In the genomic region with DNA sequence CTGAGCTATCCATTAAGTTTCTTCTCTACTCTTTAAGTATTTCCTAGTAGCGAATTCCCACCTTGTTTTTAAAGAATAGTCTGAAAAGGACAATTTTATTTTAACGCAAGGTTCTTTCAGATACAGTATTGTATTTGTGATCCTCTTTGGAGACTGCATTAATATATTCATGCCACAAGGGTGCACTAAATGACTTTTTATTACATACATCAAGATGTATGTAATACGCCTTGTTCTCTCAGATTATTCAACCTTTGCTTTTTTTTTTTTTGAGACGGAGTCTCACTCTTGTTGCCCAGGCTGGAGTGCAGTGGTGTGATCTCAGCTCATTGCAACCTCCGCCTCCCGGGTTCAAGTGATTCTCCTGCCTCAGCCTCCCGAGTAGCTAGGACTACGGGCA, we compare ENCODE assay signal across 8 cellular contexts. TPM values are rescaled to one million over a fixed set of nuclear protein-coding genes. Genes with fewer than 3 reads are reported as not detected.
A peak's percentile ranks its signal among the peaks of the same experiment; 100 is the strongest.
DNase-seq lines count a peak whose midpoint lies in the region; ATAC-seq, FAIRE-seq and TF ChIP-seq lines count a peak whose summit lies in the region.
"Not testable (repeated sequence)": the region's sequence is repeated elsewhere in the genome, so short reads cannot be mapped to it uniquely, and the experiment has no call there.

No MANE protein-coding gene starts in this region.

- not testable (repeated sequence) for H3K79me2 ChIP-seq in KMS-11 (ENCODE audit: insufficient read depth, low read depth)

- ATAC-seq in naive thymus-derived CD8-positive, alpha-beta T cell: peak; percentile 79 to 82

- POLR2A ChIA-PET in naive thymus-derived CD8-positive, alpha-beta T cell (lab: Charles Lee): interaction anchor here (2.5 kb wide), 1 partner anchor 10 kb away, joined by 9 read pairs; a partner anchor contains a TSS

- H3K27ac Mint-ChIP-seq in naive thymus-derived CD8-positive, alpha-beta T cell: peak overlapping the region in 1 of 10 donors; percentile 24

- not testable (repeated sequence) for H3K27ac ChIP-seq in KMS-11

- H3K9ac ChIP-seq in KMS-11: not testable (repeated sequence)

- H3K4me3 ChIP-seq in KMS-11 (IDR thresholded peaks at IDR 0.05; ENCODE audit: insufficient read depth, low read depth, low read length); bronchial epithelial cell (ENCODE audit: low read depth, low read length): not testable (repeated sequence)

- H3K4me1 Mint-ChIP-seq in naive thymus-derived CD8-positive, alpha-beta T cell: peaks cover 15 to 20% (median 18%) of the 10 kb centered on the region in 4 donors

- not testable (repeated sequence) for H4K20me1 ChIP-seq in KMS-11 (ENCODE audit: insufficient read depth)

- H3K9me3 Mint-ChIP-seq in naive thymus-derived CD8-positive, alpha-beta T cell: not testable (repeated sequence)

- not testable (repeated sequence) for H3K36me3 ChIP-seq in KMS-11 (ENCODE audit: insufficient read depth); bronchial epithelial cell (ENCODE audit: control insufficient read depth, insufficient read depth, low read length)

- H3K4me2 ChIP-seq in KMS-11: not testable (repeated sequence)

- not testable (repeated sequence) for H3K27me3 Mint-ChIP-seq in naive thymus-derived CD8-positive, alpha-beta T cell

- not testable (repeated sequence) for H2AFZ ChIP-seq in KMS-11 (ENCODE audit: low read depth)

- H3K4me1 ChIP-seq in KMS-11 (ENCODE audit: low read depth, poor library complexity, severe bottlenecking): peaks cover 16% of the 10 kb centered on the region

- DNase-seq in A172 (ENCODE audit: low spot score) (peak; percentile 29), Daoy (ENCODE audit: low read depth) (peak; percentile 12), NCI-H2227 treated with DMSO at 0.1 percent for 48 hours (lab: John Stamatoyannopoulos, UW) (peak; percentile 13), SW480 (ENCODE audit: low spot score) (peak; percentile 80), bronchial epithelial cell (ENCODE audit: low read depth) (peak; percentile 69), glomerular visceral epithelial cell (ENCODE audit: extremely low spot score) (peak; percentile 28)
- peak in 3 of 10 donors; percentile 24 to 43 (median 36) for DNase-seq in naive thymus-derived CD8-positive, alpha-beta T cell

- H3K4me3 Mint-ChIP-seq in naive thymus-derived CD8-positive, alpha-beta T cell: not testable (repeated sequence)

- TF ChIP-seq CTCF in KMS-11 (conservative IDR thresholded peaks at IDR 0.05; ENCODE audit: low read depth, low read length): peak; percentile 38; the same call in 1 of the 2 replicates
- peak; percentile 35 for TF ChIP-seq CTCF in bronchial epithelial cell (IDR thresholded peaks at IDR 0.05; ENCODE audit: insufficient read depth, low read length, severe bottlenecking)

- not testable (repeated sequence) for H3K27me3 ChIP-seq in KMS-11 (ENCODE audit: insufficient read depth, low read depth); bronchial epithelial cell (ENCODE audit: control insufficient read depth, insufficient read depth, low read length)

- FAIRE-seq in bronchial epithelial cell (lab: Jason Lieb, UNC): not testable (repeated sequence)

- peaks cover 0 to 64% (median 11%) of the 10 kb centered on the region in 3 donors for H3K36me3 Mint-ChIP-seq in naive thymus-derived CD8-positive, alpha-beta T cell

RNA-seq across cellular contexts. Expression of a gene that starts 10.2 kb away (rescaled TPM):
- total RNA-seq in A172 (2014; rRNA removed; shearing (Covaris generic)): 26.5 and 35.0 TPM in 2 replicates
- total RNA-seq in Daoy (2014; rRNA removed; shearing (Covaris generic)): 15.0 and 20.3 TPM in 2 replicates
- 11.5 and 14.7 TPM in 2 replicates for total RNA-seq in bronchial epithelial cell
- 10 to 100 TPM; 16.5 to 17.4 TPM for total RNA-seq in naive thymus-derived CD8-positive, alpha-beta T cell
- 1 to 10 TPM; 3.7 to 6.1 (median 4.5) TPM for polyA plus RNA-seq in naive thymus-derived CD8-positive, alpha-beta T cell

RNA-seq across cellular contexts. Expression of a gene that starts 57.3 kb away (rescaled TPM):
- total RNA-seq in A172 (2014; rRNA removed; shearing (Covaris generic)): 499 and 646 TPM in 2 replicates
- 536 and 596 TPM in 2 replicates for total RNA-seq in Daoy (2014; rRNA removed; shearing (Covaris generic))
- 294 and 335 TPM in 2 replicates for total RNA-seq in bronchial epithelial cell
- total RNA-seq in naive thymus-derived CD8-positive, alpha-beta T cell: 10 to 100 TPM; 56.7 to 59.0 TPM
- polyA plus RNA-seq in naive thymus-derived CD8-positive, alpha-beta T cell: 10 to 100 TPM; 60.8 to 84.5 (median 71.0) TPM
